10 cellular contexts compared by ENCODE assay signal in the genomic region with DNA sequence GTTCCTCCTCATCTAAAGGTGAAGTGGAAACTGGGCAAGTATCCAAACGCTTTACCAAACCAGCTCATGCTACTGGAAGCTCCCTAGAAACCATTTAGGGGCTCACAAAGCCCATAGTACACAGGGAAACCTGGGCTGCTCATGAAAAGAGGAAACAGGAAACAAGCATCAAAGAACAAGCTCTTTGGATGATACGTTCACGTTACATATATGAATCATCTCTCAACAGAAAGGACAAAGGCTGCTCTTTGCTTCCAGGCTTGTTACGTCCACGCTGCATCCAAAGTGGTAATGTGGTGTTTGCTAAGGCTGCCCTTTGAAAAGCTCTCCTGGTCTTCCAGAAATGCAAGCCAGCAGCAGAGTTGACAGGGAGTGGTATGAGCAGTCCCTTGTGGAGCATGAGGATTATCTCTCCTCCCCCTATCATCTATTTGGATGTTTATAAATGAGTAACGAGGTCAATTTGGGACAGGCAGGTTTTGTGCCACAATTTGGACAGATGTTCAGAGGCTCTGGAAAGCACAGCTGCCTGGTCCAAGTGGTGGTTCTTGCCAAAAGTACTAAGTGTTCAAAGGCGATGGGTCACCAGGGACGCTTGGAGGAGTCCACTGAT.
DNase-seq lines count a peak whose midpoint lies in the region; ATAC-seq, FAIRE-seq and TF ChIP-seq lines count a peak whose summit lies in the region.
"Had no signal": no experiment of that assay in that cellular context is flagged by ENCODE, and none has a peak within 500 bp of the region (broad histone marks: within the 10 kb centered on the region; RNA-seq: fewer than 3 reads in every experiment).

No MANE protein-coding gene starts in this region.

- no peak overlapping the region for H3K4me3 ChIP-seq in bronchial epithelial cell (ENCODE audit: low read depth, low read length)
- H3K4me3 ChIP-seq: hepatocyte had no signal

- no peaks in the 10 kb centered on the region for H3K27me3 ChIP-seq in bronchial epithelial cell (ENCODE audit: control insufficient read depth, insufficient read depth, low read length)
- H3K27me3 ChIP-seq: hepatocyte had no signal

- FAIRE-seq in bronchial epithelial cell (lab: Jason Lieb, UNC): no peak

- DNase-seq in Daoy (ENCODE audit: low read depth): peak; percentile 15
- peak; percentile 1 for DNase-seq in LHCN-M2 (ENCODE audit: low read depth)
- DNase-seq in bronchial epithelial cell (ENCODE audit: low read depth): peak; percentile 5
- no peak for DNase-seq in HCEC 1CT
- no peak for DNase-seq in activated CD4-positive, CD25-positive, alpha-beta regulatory T cell (lab: John Stamatoyannopoulos, UW)
- no peak for DNase-seq in type B pancreatic cell (ENCODE audit: extremely low spot score, unreplicated experiment)
- no peak for DNase-seq in NCI-H1930 (lab: John Stamatoyannopoulos, UW)

- H3K9me3 Mint-ChIP-seq in type B pancreatic cell: no peaks in the 10 kb centered on the region

- peak; percentile 84 for ATAC-seq in GM21423 (IDR thresholded peaks at IDR 0.05; ENCODE audit: unreplicated experiment)

- H3K27me3 Mint-ChIP-seq in type B pancreatic cell: peaks cover 13% of the 10 kb centered on the region

- no peak for TF ChIP-seq CTCF in bronchial epithelial cell (IDR thresholded peaks at IDR 0.05; ENCODE audit: insufficient read depth, low read length, severe bottlenecking)
- TF ChIP-seq CTCF in type B pancreatic cell (conservative IDR thresholded peaks at IDR 0.05): no peak

- H3K27ac Mint-ChIP-seq in type B pancreatic cell: no peak overlapping the region

- no peaks in the 10 kb centered on the region for H3K36me3 ChIP-seq in bronchial epithelial cell (ENCODE audit: control insufficient read depth, insufficient read depth, low read length)

- H3K4me1 Mint-ChIP-seq in type B pancreatic cell (ENCODE audit: unreplicated experiment): no peaks in the 10 kb centered on the region
- H3K4me1 Mint-ChIP-seq: neural crest cell had no signal

- H3K36me3 Mint-ChIP-seq in type B pancreatic cell: no peaks in the 10 kb centered on the region

- no peak overlapping the region for H3K4me3 Mint-ChIP-seq in type B pancreatic cell
- H3K4me3 Mint-ChIP-seq: neural crest cell had no signal

Comparison
In these comparisons a context has a peak if more than half of its experiments do, and no peak if none do; other contexts are left out.
1. DNase-seq: peak in Daoy (single experiment), LHCN-M2 (single experiment) and bronchial epithelial cell (single experiment); none in HCEC 1CT (single experiment), activated CD4-positive, CD25-positive, alpha-beta regulatory T cell (0 of 4), type B pancreatic cell (single experiment) and NCI-H1930 (0 of 2).